14 cellular contexts compared by ENCODE assay signal in the genomic region with DNA sequence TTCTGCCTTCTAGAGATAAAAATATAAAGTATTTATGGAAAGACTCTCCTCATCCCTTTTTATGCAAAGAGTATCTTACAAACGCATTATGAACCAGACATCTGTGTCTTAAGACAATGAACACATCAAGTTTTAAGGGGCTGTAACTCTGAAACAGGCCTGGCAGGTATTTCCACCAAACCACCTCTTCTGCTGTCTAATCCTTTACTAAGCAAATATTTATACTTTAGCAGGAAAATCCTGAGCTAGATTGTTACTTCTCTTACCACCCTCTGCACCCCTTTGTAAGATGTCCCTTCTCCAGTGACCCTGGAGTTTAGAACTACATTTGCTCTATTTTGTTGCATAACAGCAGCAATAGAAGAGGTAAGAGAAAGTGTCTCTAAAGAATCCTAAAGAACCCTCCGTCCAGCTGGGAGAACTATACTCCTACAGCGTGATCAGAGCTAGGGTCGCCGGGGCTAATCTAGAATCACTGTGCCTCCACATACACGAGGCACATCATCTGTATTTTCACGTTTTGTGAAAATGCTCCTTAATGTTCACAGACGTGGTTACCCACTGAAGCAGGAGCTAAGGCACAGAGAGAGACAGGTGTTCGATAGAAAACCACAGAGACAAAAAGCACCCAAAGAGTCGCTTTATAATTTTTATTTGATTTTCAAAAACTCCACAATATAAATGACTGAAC.
A peak's percentile ranks its signal among the peaks of the same experiment; 100 is the strongest.
DNase-seq lines count a peak whose midpoint lies in the region; ATAC-seq and TF ChIP-seq lines count a peak whose summit lies in the region.
"Had no signal": no experiment of that assay in that cellular context is flagged by ENCODE, and none has a peak within 500 bp of the region (broad histone marks: within the 10 kb centered on the region; RNA-seq: fewer than 3 reads in every experiment).

No MANE protein-coding gene starts in this region.

- H3K9me3 Mint-ChIP-seq in CD8-positive, alpha-beta T cell: no peaks in the 10 kb centered on the region
- H3K9me3 Mint-ChIP-seq in activated T-helper 2 cell treated with anti-CD3 and anti-CD28 coated beads, Interferon-gamma antibody, Interleukin-2, Interleukin-4, amounts not matched to agents 10 μg/mL and 5 μg/mL and 100 μg/mL, durations not matched to agents 14 hours and 24 hours and 36 hours: no peaks in the 10 kb centered on the region
- no peaks in the 10 kb centered on the region for H3K9me3 Mint-ChIP-seq in natural killer cell

- peak overlapping the region; percentile 45 for H3K4ac ChIP-seq in IMR-90 (ENCODE audit: low read depth, low read length)

- no peaks in the 10 kb centered on the region for H4K20me1 ChIP-seq in IMR-90 (ENCODE audit: insufficient read depth, low read length)

- H3K27me3 ChIP-seq in CD8-positive, alpha-beta T cell (ENCODE audit: insufficient read depth, low read length): no peaks in the 10 kb centered on the region
- no peaks in the 10 kb centered on the region for H3K27me3 ChIP-seq in IMR-90 (ENCODE audit: control insufficient read depth, insufficient read depth, low read length)
- H3K27me3 ChIP-seq: gastroesophageal sphincter, sigmoid colon had no signal

- peak in 1 of 7 experiments; percentile 17 for DNase-seq in CD8-positive, alpha-beta T cell
- no peak for DNase-seq in IMR-90
- no peak for DNase-seq in activated T-helper 2 cell treated with anti-CD3 and anti-CD28 coated beads, Interferon-gamma antibody, Interleukin-2, Interleukin-4, amounts not matched to agents 10 μg/mL and 5 μg/mL and 100 μg/mL, durations not matched to agents 14 hours and 24 hours and 36 hours (ENCODE audit: low spot score)
- DNase-seq in natural killer cell: no peak
- DNase-seq in HUDEP-2 (lab: John Stamatoyannopoulos, UW; ENCODE audit: unreplicated experiment in 76 of 76): no peak
- DNase-seq in NCI-H2196 (lab: John Stamatoyannopoulos, UW; ENCODE audit: unreplicated experiment): no peak
- no peak for DNase-seq in nucleus accumbens (lab: John Stamatoyannopoulos, UW)
- DNase-seq: Calu3, GM23248, MM.1S, NCI-H2171 treated with DMSO at 0.1 percent for 48 hours, OCI-M1, sigmoid colon had no signal

- H2AFZ ChIP-seq in IMR-90 (replicated peaks; ENCODE audit: low read length, poor library complexity): no peak overlapping the region
- H2AFZ ChIP-seq: GM23248 had no signal

- peaks cover 100% of the 10 kb centered on the region for H3K4me1 ChIP-seq in CD8-positive, alpha-beta T cell (ENCODE audit: insufficient read depth, low read length)
- H3K4me1 ChIP-seq in IMR-90 (ENCODE audit: control insufficient read depth, insufficient read depth, low read length): peaks cover 13% of the 10 kb centered on the region

- WGBS in IMR-90 (ENCODE audit: extremely low coverage in 2 of 2, insufficient read length in 1 of 2), 2 experiments: 80% methylated on average over 1 of the region's 10 CpGs; no CpG with 5 or more reads in 1 of the 2 experiments

- H3K23ac ChIP-seq in IMR-90 (ENCODE audit: low read depth, low read length): no peak overlapping the region

- H3K27me3 Mint-ChIP-seq in CD8-positive, alpha-beta T cell (ENCODE audit: low read depth): no peaks in the 10 kb centered on the region
- H3K27me3 Mint-ChIP-seq in activated T-helper 2 cell treated with anti-CD3 and anti-CD28 coated beads, Interferon-gamma antibody, Interleukin-2, Interleukin-4, amounts not matched to agents 10 μg/mL and 5 μg/mL and 100 μg/mL, durations not matched to agents 14 hours and 24 hours and 36 hours (ENCODE audit: low read depth): no peaks in the 10 kb centered on the region
- no peaks in the 10 kb centered on the region for H3K27me3 Mint-ChIP-seq in natural killer cell (ENCODE audit: low read depth in 2 of 2)

- H3K9me1 ChIP-seq in IMR-90 (ENCODE audit: insufficient read depth, low read length): peaks cover 5% of the 10 kb centered on the region

- peaks cover 10% of the 10 kb centered on the region for H3K36me3 Mint-ChIP-seq in CD8-positive, alpha-beta T cell
- H3K36me3 Mint-ChIP-seq in activated T-helper 2 cell treated with anti-CD3 and anti-CD28 coated beads, Interferon-gamma antibody, Interleukin-2, Interleukin-4, amounts not matched to agents 10 μg/mL and 5 μg/mL and 100 μg/mL, durations not matched to agents 14 hours and 24 hours and 36 hours (ENCODE audit: low read depth): peaks cover 4% of the 10 kb centered on the region
- H3K36me3 Mint-ChIP-seq in natural killer cell: no peaks in the 10 kb centered on the region

- H2BK15ac ChIP-seq in IMR-90 (ENCODE audit: low read depth, low read length): 0 out of 3 replicates have a peak overlapping the region, but pooled peaks have one; percentile 54

- H3K79me1 ChIP-seq in IMR-90 (ENCODE audit: low read depth in 1 of 2, low read length in 2 of 2): peaks cover 25 to 67% of the 10 kb centered on the region in 2 experiments; a peak in 3 of 4 replicates

- peak overlapping the region; percentile 12; the same call in 1 of the 2 replicates for H2BK120ac ChIP-seq in IMR-90 (ENCODE audit: low read depth, low read length)

- CTCF ChIA-PET in CD8-positive, alpha-beta T cell (lab: Charles Lee): interaction anchor here (0.8 to 2.9 kb wide), 14 partner anchors 10 to 149 kb away, joined by 3 to 22 read pairs (median 4); no protein-coding TSS in a partner anchor
- CTCF ChIA-PET in IMR-90 (lab: Yijun Ruan, JAX): no interaction called here

- peak overlapping the region; percentile 14 for H3K4me3 ChIP-seq in CD8-positive, alpha-beta T cell (ENCODE audit: low read depth, low read length)
- no peak overlapping the region for H3K4me3 ChIP-seq in IMR-90 (ENCODE audit: insufficient read depth, low read depth, low read length)
- H3K4me3 ChIP-seq: gastroesophageal sphincter, GM23248, sigmoid colon had no signal

- TF ChIP-seq RAD21 in IMR-90 (IDR thresholded peaks at IDR 0.05; ENCODE audit: low read length): no peak

- no TSS peak for BruUV-seq in IMR-90 (replicated peaks; lab: Mats Ljungman, UMichigan)

- H2AK5ac ChIP-seq in IMR-90 (ENCODE audit: low read depth, low read length): peak overlapping the region; percentile 53; the same call in 1 of the 2 replicates

- no peak overlapping the region for H4K5ac ChIP-seq in IMR-90 (ENCODE audit: low read depth, low read length)

- H3K56ac ChIP-seq in IMR-90 (ENCODE audit: extremely low read depth, insufficient read depth, low read length): no peak overlapping the region

- H3K4me1 Mint-ChIP-seq in CD8-positive, alpha-beta T cell (ENCODE audit: low read depth): peaks cover 98% of the 10 kb centered on the region
- H3K4me1 Mint-ChIP-seq in activated T-helper 2 cell treated with anti-CD3 and anti-CD28 coated beads, Interferon-gamma antibody, Interleukin-2, Interleukin-4, amounts not matched to agents 10 μg/mL and 5 μg/mL and 100 μg/mL, durations not matched to agents 14 hours and 24 hours and 36 hours (ENCODE audit: low read depth): peaks cover 91% of the 10 kb centered on the region
- peaks cover 74 to 77% of the 10 kb centered on the region in 2 donors for H3K4me1 Mint-ChIP-seq in natural killer cell

- peak overlapping the region; percentile 81 for H3K4me3 Mint-ChIP-seq in CD8-positive, alpha-beta T cell
- peak overlapping the region; percentile 53 for H3K4me3 Mint-ChIP-seq in activated T-helper 2 cell treated with anti-CD3 and anti-CD28 coated beads, Interferon-gamma antibody, Interleukin-2, Interleukin-4, amounts not matched to agents 10 μg/mL and 5 μg/mL and 100 μg/mL, durations not matched to agents 14 hours and 24 hours and 36 hours (ENCODE audit: low read depth)
- H3K4me3 Mint-ChIP-seq in natural killer cell: peak overlapping the region; percentile 69

- dilution Hi-C loops in IMR-90 (cut with HindIII; ENCODE audit: low sequenced_read_pairs, unreplicated experiment): no loop called here

- in situ Hi-C loops in IMR-90 (cut with MboI; ENCODE audit: low sequenced_read_pairs): no loop called here

- H3K27ac Mint-ChIP-seq in CD8-positive, alpha-beta T cell: peak overlapping the region; percentile 99
- H3K27ac Mint-ChIP-seq in activated T-helper 2 cell treated with anti-CD3 and anti-CD28 coated beads, Interferon-gamma antibody, Interleukin-2, Interleukin-4, amounts not matched to agents 10 μg/mL and 5 μg/mL and 100 μg/mL, durations not matched to agents 14 hours and 24 hours and 36 hours: peak overlapping the region; percentile 89
- peak overlapping the region; percentile 85 to 92 for H3K27ac Mint-ChIP-seq in natural killer cell

- no peak for TF ChIP-seq POLR2A in IMR-90 (IDR thresholded peaks at IDR 0.05; ENCODE audit: low read depth, low read length)

- H4K8ac ChIP-seq in IMR-90 (ENCODE audit: low read depth in 2 of 2, low read length in 2 of 2): peak overlapping the region in 1 of 2 experiments; percentile 14; a peak in 1 of 4 replicates

- H3K18ac ChIP-seq in IMR-90 (ENCODE audit: low read depth, low read length): no peak overlapping the region

- H3K27ac ChIP-seq in CD8-positive, alpha-beta T cell (ENCODE audit: low read depth, low read length): peak overlapping the region; percentile 57
- H3K27ac ChIP-seq in IMR-90 (ENCODE audit: insufficient read depth, low read length): no peak overlapping the region
- H3K27ac ChIP-seq: gastroesophageal sphincter, GM23248, sigmoid colon had no signal

- H2AK9ac ChIP-seq in IMR-90 (replicated peaks; ENCODE audit: low read depth, low read length, poor library complexity): no peak overlapping the region

- no peak overlapping the region for H3K9ac ChIP-seq in IMR-90 (ENCODE audit: low read depth, low read length)
- H3K9ac ChIP-seq: GM23248 had no signal

- ATAC-seq in CD8-positive, alpha-beta T cell: peak; percentile 47
- ATAC-seq in IMR-90 (ENCODE audit: low read depth) (no peak), natural killer cell (no peak)
- ATAC-seq: gastroesophageal sphincter had no signal

- TF ChIP-seq CTCF in CD8-positive, alpha-beta T cell (IDR thresholded peaks at IDR 0.05): no peak
- no peak for TF ChIP-seq CTCF in IMR-90 (conservative IDR thresholded peaks at IDR 0.05; ENCODE audit: low read depth, low read length)
- TF ChIP-seq CTCF in natural killer cell (IDR thresholded peaks at IDR 0.05): no peak

- H4K91ac ChIP-seq in IMR-90 (ENCODE audit: insufficient read depth, low read depth, low read length): no peak overlapping the region; the same call in 1 of the 2 replicates

- H3K14ac ChIP-seq in IMR-90 (replicated peaks; ENCODE audit: low read depth, low read length): no peak overlapping the region

- H3K9me3 ChIP-seq in CD8-positive, alpha-beta T cell (ENCODE audit: low read length): no peaks in the 10 kb centered on the region
- H3K9me3 ChIP-seq in IMR-90 (ENCODE audit: control insufficient read depth, insufficient read depth, low read length): no peaks in the 10 kb centered on the region
- H3K9me3 ChIP-seq: gastroesophageal sphincter, sigmoid colon had no signal

- H3K4me2 ChIP-seq in IMR-90 (ENCODE audit: low read depth, low read length): no peak overlapping the region

- H2BK20ac ChIP-seq in IMR-90 (ENCODE audit: low read depth, low read length): no peak overlapping the region

- H2BK5ac ChIP-seq in IMR-90 (ENCODE audit: low read depth, low read length, poor library complexity, severe bottlenecking): no peak overlapping the region

- H3K36me3 ChIP-seq in CD8-positive, alpha-beta T cell (ENCODE audit: insufficient read depth, low read length): no peaks in the 10 kb centered on the region
- no peaks in the 10 kb centered on the region for H3K36me3 ChIP-seq in IMR-90 (ENCODE audit: control insufficient read depth, insufficient read depth, low read length)
- H3K36me3 ChIP-seq: gastroesophageal sphincter, sigmoid colon had no signal

- POLR2A ChIA-PET in CD8-positive, alpha-beta T cell (lab: Charles Lee): interaction anchor here (0.6 to 8.4 kb wide), 13 partner anchors 10 to 152 kb away, joined by 3 to 79 read pairs (median 5); no protein-coding TSS in a partner anchor
- POLR2A ChIA-PET in IMR-90 (lab: Charles Lee; ENCODE audit: unreplicated experiment): interaction anchor here (0.6 kb wide), 1 partner anchor 399 kb away, joined by 3 read pairs; no protein-coding TSS in a partner anchor

- intact Hi-C loops in CD8-positive, alpha-beta T cell (cut with DNase I, micrococcal nuclease): loop anchor here (1.0 to 10.0 kb wide), 3 partner anchors 10 to 271 kb away; partner anchors contain the start of gene EIF4E3 (in 1 of the 2)
- intact Hi-C loops in IMR-90 (cut with micrococcal nuclease) (loop anchor here (10.0 kb wide), 1 partner anchor 469 kb away; no protein-coding TSS in a partner anchor), natural killer cell (cut with micrococcal nuclease) (no loop called here)
- intact Hi-C loops in activated T-helper 2 cell treated with anti-CD3 and anti-CD28 coated beads, Interferon-gamma antibody, Interleukin-2, Interleukin-4, amounts not matched to agents 10 μg/mL and 5 μg/mL and 100 μg/mL, durations not matched to agents 14 hours and 24 hours and 36 hours (cut with micrococcal nuclease): loop anchor here (2.0 to 5.0 kb wide), 3 partner anchors 131 to 392 kb away; no protein-coding TSS in a partner anchor
